In genomic region chr1:55150880-55151582, GRCh38 we compare ENCODE assay signal across 9 cellular contexts.
DNase-seq lines count a peak whose midpoint lies in the region; ATAC-seq and TF ChIP-seq lines count a peak whose summit lies in the region.
"Had no signal": no experiment of that assay in that cellular context is flagged by ENCODE, and none has a peak within 500 bp of the region (broad histone marks: within the 10 kb centered on the region; RNA-seq: fewer than 3 reads in every experiment).

No MANE protein-coding gene starts in this region.

- no peaks in the 10 kb centered on the region for H3K9me3 Mint-ChIP-seq in immature natural killer cell

- H3K36me3 Mint-ChIP-seq in immature natural killer cell, result peaks cover 26 to 47% (median 34%) of the 10 kb centered on the region in 3 donors

- H3K4me1 Mint-ChIP-seq in immature natural killer cell, result peaks cover 16 to 37% of the 10 kb centered on the region in 2 donors

- ATAC-seq in GM21447 (IDR thresholded peaks at IDR 0.05; ENCODE audit: unreplicated experiment), result peak; percentile 90

- in situ Hi-C loops in KBM-7 (cut with MboI; ENCODE audit: low pct_unique_long_range_greater_than_20kb, low sequenced_read_pairs), result no loop called here

- POLR2A ChIA-PET in GM10248 (lab: Yijun Ruan, JAX), result no interaction called here

- H3K27ac Mint-ChIP-seq in immature natural killer cell, result peak overlapping the region; percentile 89 to 96 (median 92)

- no peaks in the 10 kb centered on the region for H3K27me3 Mint-ChIP-seq in immature natural killer cell (ENCODE audit: low read depth in 3 of 3)

- TF ChIP-seq CTCF in GM10248 (IDR thresholded peaks at IDR 0.05; ENCODE audit: control extremely low read depth, extremely low read depth, low read depth, missing control alignments), result no peak

- DNase-seq in GM10248 (ENCODE audit: extremely low spot score) (peak; percentile 17), KBM-7 (peak; percentile 62), immature natural killer cell (peak; percentile 27 to 41 (median 39)), retina (no peak), head of caudate nucleus (no peak), DMS153 treated with DMSO at 0.1 percent for 48 hours (lab: John Stamatoyannopoulos, UW; ENCODE audit: unreplicated experiment) (no peak), DMS153 (lab: John Stamatoyannopoulos, UW) (no peak)
- DNase-seq: mammary epithelial cell had no signal

- intact Hi-C loops in head of caudate nucleus (cut with DNase I), result loop anchor here (10.0 kb wide), 1 partner anchor 64 kb away; the partner anchor contains the start of gene USP24

- CTCF ChIA-PET in GM10248 (lab: Yijun Ruan, JAX), result interaction anchor here (1.5 to 5.7 kb wide), 3 partner anchors 9 to 127 kb away, joined by 3 to 26 read pairs (median 10); no protein-coding TSS in a partner anchor

- peak overlapping the region; percentile 70 to 84 (median 81) for H3K4me3 Mint-ChIP-seq in immature natural killer cell

Comparison
In these comparisons a context has a peak if more than half of its experiments do, and no peak if none do; other contexts are left out.
1. DNase-seq: peak in GM10248 (single experiment), KBM-7 (single experiment) and immature natural killer cell (3 of 3); none in retina (single experiment), head of caudate nucleus (0 of 42), DMS153 treated with DMSO at 0.1 percent for 48 hours (single experiment) and DMS153 (single experiment).